In genomic region chr1:224700915-224701531, GRCh38 we compare ENCODE assay signal across 8 cellular contexts.
DNase-seq lines count a peak whose midpoint lies in the region; ATAC-seq and TF ChIP-seq lines count a peak whose summit lies in the region.

No MANE protein-coding gene starts in this region.

- ATAC-seq in HG03159 (IDR thresholded peaks at IDR 0.05; ENCODE audit: unreplicated experiment): peak; percentile 59
- peak; percentile 44 for ATAC-seq in activated CD8-positive, alpha-beta T cell treated with anti-CD3 and anti-CD28 coated beads, Interleukin-2, amount 10 ng/mL, durations not matched to agents 7 days and 5 days
- ATAC-seq in GM18858 (IDR thresholded peaks at IDR 0.05; ENCODE audit: unreplicated experiment): no peak

- H3K4me3 ChIP-seq in smooth muscle cell: no peak overlapping the region
- H3K4me3 ChIP-seq in vagina: no peak overlapping the region

- H3K9me3 ChIP-seq in smooth muscle cell (replicated peaks; ENCODE audit: low read depth) (no peaks in the 10 kb centered on the region), vagina (no peaks in the 10 kb centered on the region)

- CTCF ChIA-PET in activated CD8-positive, alpha-beta T cell treated with anti-CD3 and anti-CD28 coated beads, Interleukin-2, amount 10 ng/mL, durations not matched to agents 7 days and 5 days (lab: Charles Lee): interaction anchor here (0.8 to 3.0 kb wide), 6 partner anchors 13 to 194 kb away, joined by 3 to 30 read pairs (median 3); no protein-coding TSS in a partner anchor

- WGBS in smooth muscle cell (ENCODE audit: low lambda C conversion rate): 80% methylated on average over 4 of the region's 4 CpGs

- POLR2A ChIA-PET in activated CD8-positive, alpha-beta T cell treated with anti-CD3 and anti-CD28 coated beads, Interleukin-2, amount 10 ng/mL, durations not matched to agents 7 days and 5 days (lab: Charles Lee): interaction anchor here (1.3 kb wide), 1 partner anchor 9 kb away, joined by 3 read pairs; no protein-coding TSS in a partner anchor

- H4K20me1 ChIP-seq in smooth muscle cell (ENCODE audit: low read depth): no peaks in the 10 kb centered on the region

- H3K9ac ChIP-seq in smooth muscle cell (ENCODE audit: low read depth): no peak overlapping the region

- H3K27ac ChIP-seq in smooth muscle cell (ENCODE audit: low read depth): no peak overlapping the region
- H3K27ac ChIP-seq in vagina: no peak overlapping the region

- H3K4me3 Mint-ChIP-seq in activated CD8-positive, alpha-beta T cell treated with anti-CD3 and anti-CD28 coated beads, Interleukin-2, amount 10 ng/mL, durations not matched to agents 7 days and 5 days: no peak overlapping the region

- peaks cover 2% of the 10 kb centered on the region for H3K27me3 Mint-ChIP-seq in activated CD8-positive, alpha-beta T cell treated with anti-CD3 and anti-CD28 coated beads, Interleukin-2, amount 10 ng/mL, durations not matched to agents 7 days and 5 days (ENCODE audit: low read depth)

- H3K4me1 Mint-ChIP-seq in activated CD8-positive, alpha-beta T cell treated with anti-CD3 and anti-CD28 coated beads, Interleukin-2, amount 10 ng/mL, durations not matched to agents 7 days and 5 days (ENCODE audit: low read depth): no peaks in the 10 kb centered on the region

- H3K36me3 Mint-ChIP-seq in activated CD8-positive, alpha-beta T cell treated with anti-CD3 and anti-CD28 coated beads, Interleukin-2, amount 10 ng/mL, durations not matched to agents 7 days and 5 days (ENCODE audit: low read depth): no peaks in the 10 kb centered on the region

- H3K36me3 ChIP-seq in smooth muscle cell (ENCODE audit: low read depth): no peaks in the 10 kb centered on the region
- H3K36me3 ChIP-seq in vagina: no peaks in the 10 kb centered on the region

- no peaks in the 10 kb centered on the region for H3K9me3 Mint-ChIP-seq in activated CD8-positive, alpha-beta T cell treated with anti-CD3 and anti-CD28 coated beads, Interleukin-2, amount 10 ng/mL, durations not matched to agents 7 days and 5 days (ENCODE audit: insufficient read depth)

- no peaks in the 10 kb centered on the region for H3K27me3 ChIP-seq in smooth muscle cell (ENCODE audit: low read depth)
- no peaks in the 10 kb centered on the region for H3K27me3 ChIP-seq in vagina

- H2AFZ ChIP-seq in smooth muscle cell (ENCODE audit: low read depth): no peak overlapping the region

- intact Hi-C loops in vagina (cut with DNase I): no loop called here

- DNase-seq in SHP77 (lab: John Stamatoyannopoulos, UW) (peak; percentile 1 to 39), SHP77 treated with DMSO at 0.1 percent for 48 hours (lab: John Stamatoyannopoulos, UW) (no peak), smooth muscle cell (lab: John Stamatoyannopoulos, UW; ENCODE audit: unreplicated experiment) (no peak), vagina (ENCODE audit: extremely low spot score in 2 of 2) (no peak), ecto neural progenitor cell (ENCODE audit: low spot score) (no peak)
- peak; percentile 25 for DNase-seq in activated CD8-positive, alpha-beta T cell treated with anti-CD3 and anti-CD28 coated beads, Interleukin-2, amount 10 ng/mL, durations not matched to agents 7 days and 5 days

- H3K4me1 ChIP-seq in smooth muscle cell (ENCODE audit: low read depth): no peaks in the 10 kb centered on the region
- H3K4me1 ChIP-seq in vagina: no peaks in the 10 kb centered on the region

- no peak overlapping the region for H3K27ac Mint-ChIP-seq in activated CD8-positive, alpha-beta T cell treated with anti-CD3 and anti-CD28 coated beads, Interleukin-2, amount 10 ng/mL, durations not matched to agents 7 days and 5 days

- no peaks in the 10 kb centered on the region for H3K79me2 ChIP-seq in smooth muscle cell (ENCODE audit: low read depth)

- TF ChIP-seq POLR2A in vagina (IDR thresholded peaks at IDR 0.05): no peak

- TF ChIP-seq CTCF in smooth muscle cell (IDR thresholded peaks at IDR 0.05; ENCODE audit: borderline replicate concordance, insufficient read depth, poor library complexity, severe bottlenecking) (peak; percentile 18), vagina (IDR thresholded peaks at IDR 0.05) (no peak)

- no peaks in the 10 kb centered on the region for H3F3A ChIP-seq in smooth muscle cell (ENCODE audit: low read depth)

- no peak overlapping the region for H3K4me2 ChIP-seq in smooth muscle cell

Comparison
In these comparisons a context has a peak if more than half of its experiments do, and no peak if none do; other contexts are left out.
1. DNase-seq: peak in SHP77 (2 of 2) and activated CD8-positive, alpha-beta T cell treated with anti-CD3 and anti-CD28 coated beads, Interleukin-2, amount 10 ng/mL, durations not matched to agents 7 days and 5 days (single experiment); none in SHP77 treated with DMSO at 0.1 percent for 48 hours (single experiment), smooth muscle cell (single experiment), vagina (0 of 2) and ecto neural progenitor cell (single experiment).